In genomic region chr2:158973111-158973510, GRCh38 we compare ENCODE assay signal across 22 cellular contexts. TPM values are rescaled to one million over a fixed set of nuclear protein-coding genes. Genes with fewer than 3 reads are reported as not detected.
A peak's percentile ranks its signal among the peaks of the same experiment; 100 is the strongest.
DNase-seq lines count a peak whose midpoint lies in the region; ATAC-seq and TF ChIP-seq lines count a peak whose summit lies in the region.
"Had no signal": no experiment of that assay in that cellular context is flagged by ENCODE, and none has a peak within 500 bp of the region (broad histone marks: within the 10 kb centered on the region; RNA-seq: fewer than 3 reads in every experiment).

No MANE protein-coding gene starts in this region.

- H3K27me3 ChIP-seq in CD8-positive, alpha-beta T cell (ENCODE audit: insufficient read depth, low read length): peaks cover 3% of the 10 kb centered on the region

- H3K27me3 Mint-ChIP-seq in type B pancreatic cell: peaks cover 2% of the 10 kb centered on the region
- H3K27me3 Mint-ChIP-seq in CD8-positive, alpha-beta T cell (ENCODE audit: low read depth): peaks cover 39% of the 10 kb centered on the region

- peaks cover 7% of the 10 kb centered on the region for H3K36me3 Mint-ChIP-seq in type B pancreatic cell
- H3K36me3 Mint-ChIP-seq in CD8-positive, alpha-beta T cell: no peaks in the 10 kb centered on the region
- H3K36me3 Mint-ChIP-seq: activated naive CD4-positive, alpha-beta T cell treated with anti-CD3 and anti-CD28 coated beads, Interleukin-2, amount 10 ng/mL, durations not matched to agents 7 days and 5 days; natural killer cell treated with Interleukin-12 subunit alpha and Interleukin-12 subunit beta and Interleukin-15 and Interleukin-18, amount 100 ng/mL, for 72 hours had no signal

- POLR2A ChIA-PET in CD8-positive, alpha-beta T cell (lab: Charles Lee): no interaction called here

- no peak overlapping the region for H3K27ac ChIP-seq in CD8-positive, alpha-beta T cell (ENCODE audit: low read depth, low read length)
- H3K27ac ChIP-seq: BLaER1 had no signal

- H3K4me1 ChIP-seq in CD8-positive, alpha-beta T cell (ENCODE audit: insufficient read depth, low read length): peaks cover 16% of the 10 kb centered on the region

- ATAC-seq in esophagus mucosa (peak; percentile 74), HG03025 (IDR thresholded peaks at IDR 0.05; ENCODE audit: low FRiP score, unreplicated experiment) (no peak)
- ATAC-seq in CD8-positive, alpha-beta T cell: no peak
- ATAC-seq: activated CD4-positive, CD25-positive, alpha-beta regulatory T cell treated with anti-CD3 and anti-CD28 coated beads, Interleukin-2, amount 50 U/mL, for 24 hours; activated CD8-positive, alpha-beta T cell treated with anti-CD3 and anti-CD28 coated beads, Interleukin-2, amount 10 ng/mL, durations not matched to agents 7 days and 5 days; natural killer cell treated with Interleukin-12 subunit alpha and Interleukin-12 subunit beta and Interleukin-15 and Interleukin-18, amount 100 ng/mL, for 72 hours; stimulated activated naive CD8-positive, alpha-beta T cell treated with anti-CD3 and anti-CD28 coated beads, Interleukin-15, amount 100 ng/mL, for 72 hours had no signal

- CTCF ChIA-PET in CD8-positive, alpha-beta T cell (lab: Charles Lee): no interaction called here

- peak overlapping the region; percentile 32 for H3K27ac Mint-ChIP-seq in type B pancreatic cell
- no peak overlapping the region for H3K27ac Mint-ChIP-seq in CD8-positive, alpha-beta T cell
- H3K27ac Mint-ChIP-seq: activated CD8-positive, alpha-beta T cell treated with anti-CD3 and anti-CD28 coated beads, Interleukin-2, amount 10 ng/mL, durations not matched to agents 7 days and 5 days; activated naive CD4-positive, alpha-beta T cell treated with anti-CD3 and anti-CD28 coated beads, Interleukin-2, amount 10 ng/mL, durations not matched to agents 7 days and 5 days; activated T-cell treated with anti-CD3 and anti-CD28 coated beads, Interleukin-2, amount 50 U/mL, for 24 hours; natural killer cell treated with Interleukin-12 subunit alpha and Interleukin-12 subunit beta and Interleukin-15 and Interleukin-18, amount 100 ng/mL, for 72 hours; stimulated activated naive CD8-positive, alpha-beta T cell treated with anti-CD3 and anti-CD28 coated beads, Interleukin-15, amount 100 ng/mL, for 72 hours had no signal

- DNase-seq in NCI-H2107 treated with DMSO at 0.1 percent for 48 hours (lab: John Stamatoyannopoulos, UW; ENCODE audit: unreplicated experiment) (peak; percentile 90), NCI-H2107 (lab: John Stamatoyannopoulos, UW) (no peak), NCI-H526 (lab: John Stamatoyannopoulos, UW) (peak; percentile 93 to 94), type B pancreatic cell (ENCODE audit: extremely low spot score, unreplicated experiment) (no peak), inferior parietal cortex (ENCODE audit: extremely low spot score) (no peak)
- DNase-seq in CD8-positive, alpha-beta T cell: no peak
- DNase-seq: activated CD8-positive, alpha-beta T cell treated with anti-CD3 and anti-CD28 coated beads, Interleukin-2, amount 10 ng/mL, durations not matched to agents 7 days and 5 days; activated naive CD4-positive, alpha-beta T cell treated with anti-CD3 and anti-CD28 coated beads, Interleukin-2, amount 10 ng/mL, durations not matched to agents 7 days and 5 days; activated T-cell treated with anti-CD3 and anti-CD28 coated beads, Interleukin-2, amount 50 U/mL, for 24 hours; aorta; cerebellar nuclear complex; MM.1S; stimulated activated CD4-positive, alpha-beta T cell treated with anti-CD3 and anti-CD28 coated beads, Interleukin-2, amount 100 ng/mL, for 48 hours; stimulated activated naive CD8-positive, alpha-beta T cell treated with anti-CD3 and anti-CD28 coated beads, Interleukin-15, amount 100 ng/mL, for 72 hours; T-helper 9 cell had no signal

- H3K4me3 ChIP-seq in CD8-positive, alpha-beta T cell (ENCODE audit: low read depth, low read length): no peak overlapping the region
- H3K4me3 ChIP-seq: BLaER1, HAP-1, skin epidermis had no signal

- H3K4me1 Mint-ChIP-seq in type B pancreatic cell (ENCODE audit: unreplicated experiment): peaks cover 37% of the 10 kb centered on the region
- H3K4me1 Mint-ChIP-seq in CD8-positive, alpha-beta T cell (ENCODE audit: low read depth): peaks cover 15% of the 10 kb centered on the region

- H3K9me3 ChIP-seq in CD8-positive, alpha-beta T cell (ENCODE audit: low read length): no peaks in the 10 kb centered on the region
- H3K9me3 ChIP-seq: BLaER1, HAP-1 had no signal

- no peaks in the 10 kb centered on the region for H3K36me3 ChIP-seq in CD8-positive, alpha-beta T cell (ENCODE audit: insufficient read depth, low read length)
- H3K36me3 ChIP-seq: BLaER1, HAP-1 had no signal

- intact Hi-C loops in CD8-positive, alpha-beta T cell (cut with DNase I, micrococcal nuclease): no loop called here

- H3K4me3 Mint-ChIP-seq in type B pancreatic cell: peak overlapping the region; percentile 96
- no peak overlapping the region for H3K4me3 Mint-ChIP-seq in CD8-positive, alpha-beta T cell
- H3K4me3 Mint-ChIP-seq: activated CD8-positive, alpha-beta T cell treated with anti-CD3 and anti-CD28 coated beads, Interleukin-2, amount 10 ng/mL, durations not matched to agents 7 days and 5 days; activated naive CD4-positive, alpha-beta T cell treated with anti-CD3 and anti-CD28 coated beads, Interleukin-2, amount 10 ng/mL, durations not matched to agents 7 days and 5 days; activated T-cell treated with anti-CD3 and anti-CD28 coated beads, Interleukin-2, amount 50 U/mL, for 24 hours; natural killer cell treated with Interleukin-12 subunit alpha and Interleukin-12 subunit beta and Interleukin-15 and Interleukin-18, amount 100 ng/mL, for 72 hours; stimulated activated naive CD8-positive, alpha-beta T cell treated with anti-CD3 and anti-CD28 coated beads, Interleukin-15, amount 100 ng/mL, for 72 hours had no signal

- no peak for TF ChIP-seq CTCF in type B pancreatic cell (conservative IDR thresholded peaks at IDR 0.05)
- TF ChIP-seq CTCF in CD8-positive, alpha-beta T cell (IDR thresholded peaks at IDR 0.05): no peak

- H3K9me3 Mint-ChIP-seq in type B pancreatic cell: no peaks in the 10 kb centered on the region
- H3K9me3 Mint-ChIP-seq in CD8-positive, alpha-beta T cell: no peaks in the 10 kb centered on the region
- H3K9me3 Mint-ChIP-seq: activated naive CD4-positive, alpha-beta T cell treated with anti-CD3 and anti-CD28 coated beads, Interleukin-2, amount 10 ng/mL, durations not matched to agents 7 days and 5 days; activated T-cell treated with anti-CD3 and anti-CD28 coated beads, Interleukin-2, amount 50 U/mL, for 24 hours; natural killer cell treated with Interleukin-12 subunit alpha and Interleukin-12 subunit beta and Interleukin-15 and Interleukin-18, amount 100 ng/mL, for 72 hours; stimulated activated naive CD8-positive, alpha-beta T cell treated with anti-CD3 and anti-CD28 coated beads, Interleukin-15, amount 100 ng/mL, for 72 hours had no signal

RNA-seq across cellular contexts. Expression of gene TANC1, which starts 4.7 kb away (rescaled TPM):
- 23.8 TPM for total RNA-seq in esophagus mucosa
- total RNA-seq in type B pancreatic cell (ENCODE audit: low replicate concordance): 56.9 and 138 TPM in 2 replicates
- total RNA-seq in CD8-positive, alpha-beta T cell: under 1 TPM; 0.19 to 0.24 TPM

Comparison
In these comparisons a context has a peak if more than half of its experiments do, and no peak if none do; other contexts are left out.
1. DNase-seq: peak in NCI-H2107 treated with DMSO at 0.1 percent for 48 hours (single experiment) and NCI-H526 (2 of 2); none in NCI-H2107 (single experiment), type B pancreatic cell (single experiment), CD8-positive, alpha-beta T cell (0 of 7) and inferior parietal cortex (single experiment).
2. RNA of gene TANC1, which starts 4.7 kb away (total RNA-seq): 56.9 to 138 TPM in type B pancreatic cell and 23.8 TPM in esophagus mucosa (single experiment); 0.19 to 0.24 TPM in CD8-positive, alpha-beta T cell; every median in the first group is over 10 times any median in the second.